In genomic region chr19:38213911-38214625, GRCh38 we compare ENCODE assay signal across 8 cellular contexts. TPM values are rescaled to one million over a fixed set of nuclear protein-coding genes. Genes with fewer than 3 reads are reported as not detected.
DNase-seq lines count a peak whose midpoint lies in the region; ATAC-seq, FAIRE-seq and TF ChIP-seq lines count a peak whose summit lies in the region.

No MANE protein-coding gene starts in this region.

- peak overlapping the region; percentile 56 for H3K4me3 Mint-ChIP-seq in activated naive CD8-positive, alpha-beta T cell
- peak overlapping the region; percentile 70 for H3K4me3 Mint-ChIP-seq in neural crest cell

- peak overlapping the region; percentile 87 for H3K27ac Mint-ChIP-seq in activated naive CD8-positive, alpha-beta T cell
- no peak overlapping the region for H3K27ac Mint-ChIP-seq in neural crest cell (ENCODE audit: unreplicated experiment)

- intact Hi-C loops in kidney (cut with DNase I): no loop called here

- peaks cover 24% of the 10 kb centered on the region for H3K4me1 Mint-ChIP-seq in activated naive CD8-positive, alpha-beta T cell (ENCODE audit: low read depth)
- peaks cover 29% of the 10 kb centered on the region for H3K4me1 Mint-ChIP-seq in neural crest cell

- H3K36me3 Mint-ChIP-seq in activated naive CD8-positive, alpha-beta T cell: no peaks in the 10 kb centered on the region
- peaks cover 6% of the 10 kb centered on the region for H3K36me3 Mint-ChIP-seq in neural crest cell (ENCODE audit: low read depth)

- H3K36me3 ChIP-seq in SJSA1: peaks cover 23% of the 10 kb centered on the region
- H3K36me3 ChIP-seq in kidney (ENCODE audit: control insufficient read depth in 1 of 2, insufficient read depth in 2 of 2, low read length in 2 of 2): no peaks in the 10 kb centered on the region

- H3K4me3 ChIP-seq in SJSA1 (no peak overlapping the region), kidney (ENCODE audit: low read length in 2 of 2) (no peak overlapping the region)

- FAIRE-seq in kidney (lab: Jason Lieb, UNC): no peak

- ATAC-seq in HG02840 (IDR thresholded peaks at IDR 0.05; ENCODE audit: low FRiP score, unreplicated experiment) (no peak), GM18873 (IDR thresholded peaks at IDR 0.05; ENCODE audit: low FRiP score, unreplicated experiment) (no peak)

- TF ChIP-seq CTCF in neural crest cell (conservative IDR thresholded peaks at IDR 0.05) (no peak), kidney (IDR thresholded peaks at IDR 0.05; ENCODE audit: borderline replicate concordance, extremely low read depth, insufficient read depth) (no peak)

- H3K9me3 ChIP-seq in SJSA1 (replicated peaks) (no peaks in the 10 kb centered on the region), kidney (ENCODE audit: control insufficient read depth in 1 of 2, low read length in 2 of 2) (no peaks in the 10 kb centered on the region)

- no peaks in the 10 kb centered on the region for H3K9me3 Mint-ChIP-seq in activated naive CD8-positive, alpha-beta T cell (ENCODE audit: low read depth)
- no peaks in the 10 kb centered on the region for H3K9me3 Mint-ChIP-seq in neural crest cell

- H3K27me3 Mint-ChIP-seq in activated naive CD8-positive, alpha-beta T cell: peaks cover 26% of the 10 kb centered on the region
- peaks cover 13% of the 10 kb centered on the region for H3K27me3 Mint-ChIP-seq in neural crest cell (ENCODE audit: low read depth)

- H3K4me1 ChIP-seq in SJSA1 (replicated peaks): peaks cover 8% of the 10 kb centered on the region
- peaks cover 0 to 11% of the 10 kb centered on the region in 2 donors for H3K4me1 ChIP-seq in kidney (ENCODE audit: control insufficient read depth in 1 of 2, insufficient read depth in 1 of 2, low read depth in 1 of 2, low read length in 2 of 2)

- H3K27me3 ChIP-seq in SJSA1 (replicated peaks): no peaks in the 10 kb centered on the region

- peak; percentile 36 for DNase-seq in NCI-H2029 (lab: John Stamatoyannopoulos, UW)
- no peak for DNase-seq in NCI-H2029 treated with DMSO at 0.1 percent for 48 hours (lab: John Stamatoyannopoulos, UW)
- DNase-seq in SJSA1 (ENCODE audit: low read depth in 1 of 2, low spot score in 2 of 2): peak; percentile 36 to 64
- no peak for DNase-seq in neural crest cell (ENCODE audit: low read depth, low spot score)
- DNase-seq in kidney: no peak

- H3K9ac ChIP-seq in kidney (ENCODE audit: low read length in 2 of 2): no peak overlapping the region

- H3K27ac ChIP-seq in SJSA1 (peak overlapping the region; percentile 47), kidney (ENCODE audit: low read depth in 2 of 2, low read length in 2 of 2) (no peak overlapping the region)

RNA-seq across cellular contexts. Expression of gene DPF1, which starts 10.0 kb away (rescaled TPM):
- total RNA-seq in SJSA1 (2014; rRNA removed; shearing (Covaris generic)): 10.5 and 10.6 TPM in 2 replicates
- 31.7 and 35.5 TPM in 2 replicates for total RNA-seq in neural crest cell
- total RNA-seq in kidney: not detected
- polyA plus RNA-seq in kidney (ENCODE audit: insufficient read depth, low read depth, low replicate concordance): not detected

RNA-seq across cellular contexts. Expression of gene PPP1R14A, which starts 42.1 kb away (rescaled TPM):
- total RNA-seq in SJSA1 (2014; rRNA removed; shearing (Covaris generic)): not detected in 2 replicates
- 1.2 and 1.7 TPM in 2 replicates for total RNA-seq in neural crest cell
- total RNA-seq in kidney: 66.0 TPM
- polyA plus RNA-seq in kidney (ENCODE audit: insufficient read depth, low read depth, low replicate concordance): 69.9 TPM

RNA-seq across cellular contexts. Expression of gene SPINT2, which starts 50.3 kb away (rescaled TPM):
- not detected in 2 replicates for total RNA-seq in SJSA1 (2014; rRNA removed; shearing (Covaris generic))
- total RNA-seq in neural crest cell (9.2 and 9.6 TPM in 2 replicates), kidney (381 TPM)
- 425 TPM for polyA plus RNA-seq in kidney (ENCODE audit: insufficient read depth, low read depth, low replicate concordance)

Comparison
In these comparisons a context has a peak if more than half of its experiments do, and no peak if none do; other contexts are left out.
1. DNase-seq: peak in NCI-H2029 (single experiment) and SJSA1 (2 of 2); none in NCI-H2029 treated with DMSO at 0.1 percent for 48 hours (single experiment), neural crest cell (single experiment) and kidney (single experiment).
2. RNA of gene DPF1, which starts 10.0 kb away (total RNA-seq): 31.7 to 35.5 TPM in neural crest cell and 10.5 to 10.6 TPM in SJSA1; not detected in kidney (single experiment); every median in the first group is over 10 times any median in the second.
3. RNA of gene PPP1R14A, which starts 42.1 kb away (total RNA-seq): 66.0 TPM in kidney (single experiment); 1.2 to 1.7 TPM in neural crest cell and not detected in SJSA1; every median in the first group is over 10 times any median in the second.
4. RNA of gene SPINT2, which starts 50.3 kb away (total RNA-seq): 381 TPM in kidney (single experiment); 9.2 to 9.6 TPM in neural crest cell and not detected in SJSA1; every median in the first group is over 10 times any median in the second.